2 cellular contexts compared by ENCODE assay signal in genomic region chr5:119398713-119399492, GRCh38.
TF ChIP-seq lines count a peak whose summit lies in the region.

No MANE protein-coding gene starts in this region.

TF ChIP-seq in A549, 52 proteins besides CTCF, POLR2A, EP300 and RAD21:
- TF ChIP-seq MAFK (IDR thresholded peaks at IDR 0.05; ENCODE audit: partially characterized antibody) (peak; percentile 86), JUNB (IDR thresholded peaks at IDR 0.05) (no peak)

TF ChIP-seq in H1, 55 proteins besides CTCF, POLR2A, EP300 and RAD21:
- TF ChIP-seq TEAD4 (IDR thresholded peaks at IDR 0.05; ENCODE audit: low read depth, low read length) (0 out of 2 replicates have a peak, but pooled peaks have one; percentile 5), MAFK (IDR thresholded peaks at IDR 0.05; ENCODE audit: low read depth, low read length) (0 out of 2 replicates have a peak, but pooled peaks have one; percentile 13), SIX5 (IDR thresholded peaks at IDR 0.05; ENCODE audit: low read depth, low read length) (no peak)
